Comparison of ENCODE assay signal across 8 cellular contexts in the genomic region with DNA sequence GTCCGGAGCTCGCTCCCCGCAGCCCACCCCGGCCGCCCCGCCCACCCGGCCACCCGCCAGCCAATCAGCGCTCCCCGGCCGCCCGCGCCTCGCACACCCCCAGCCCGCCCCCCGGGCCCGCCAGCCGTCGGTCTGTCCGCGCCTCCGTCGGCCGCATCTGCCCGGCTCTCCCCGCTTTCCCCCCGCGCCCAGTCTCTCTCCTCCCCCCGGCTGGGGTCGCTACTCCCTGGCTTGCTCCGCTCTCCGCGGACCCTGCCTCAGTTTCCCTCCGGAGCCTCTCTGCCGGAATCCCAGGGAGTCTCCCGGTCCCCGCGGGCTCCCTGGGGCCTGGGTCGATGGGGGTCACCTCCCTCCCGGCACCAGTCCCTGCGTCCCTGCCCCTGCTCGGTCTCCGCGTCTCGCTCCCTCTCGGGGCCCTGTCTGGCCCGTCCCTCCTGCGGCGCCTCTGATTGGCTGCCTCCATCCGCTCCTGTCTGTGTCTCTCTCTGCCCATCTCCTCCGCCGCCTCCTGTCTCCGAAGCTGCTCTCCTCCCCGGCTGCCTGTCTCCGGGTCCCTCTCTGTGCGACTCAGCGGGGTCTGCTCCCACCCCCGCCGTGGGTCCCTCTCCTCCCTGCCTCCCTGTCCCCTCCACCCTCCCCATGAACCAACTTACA. TPM values are rescaled to one million over a fixed set of nuclear protein-coding genes. Genes with fewer than 3 reads are reported as not detected.
DNase-seq lines count a peak whose midpoint lies in the region; ATAC-seq and TF ChIP-seq lines count a peak whose summit lies in the region.

No MANE protein-coding gene starts in this region.

- H3K9me3 Mint-ChIP-seq in naive thymus-derived CD4-positive, alpha-beta T cell: peaks cover 0 to 5% (median 0%) of the 10 kb centered on the region in 11 donors

- H3K27me3 ChIP-seq in BLaER1 (peaks cover 74% of the 10 kb centered on the region), dorsolateral prefrontal cortex (peaks cover 0 to 77% (median 57%) of the 10 kb centered on the region in 45 donors)
- peaks cover 3 to 27% of the 10 kb centered on the region in 2 donors for H3K27me3 ChIP-seq in naive thymus-derived CD4-positive, alpha-beta T cell (ENCODE audit: control insufficient read depth in 2 of 2, insufficient read depth in 2 of 2, low read length in 2 of 2)

- H4K20me1 ChIP-seq in BLaER1: peaks cover 34% of the 10 kb centered on the region

- peak overlapping the region; percentile 75 to 90 (median 78) for H3K4me3 Mint-ChIP-seq in naive thymus-derived CD4-positive, alpha-beta T cell

- H3K27me3 Mint-ChIP-seq in naive thymus-derived CD4-positive, alpha-beta T cell: peaks cover 28 to 57% (median 33%) of the 10 kb centered on the region in 5 donors

- no peak overlapping the region for H3K9ac ChIP-seq in BLaER1

- CTCF ChIA-PET in naive thymus-derived CD4-positive, alpha-beta T cell (lab: Charles Lee): interaction anchor here (1.4 kb wide), 1 partner anchor 15 kb away, joined by 4 read pairs; a partner anchor contains a TSS

- no peak for TF ChIP-seq CTCF in dorsolateral prefrontal cortex (IDR thresholded peaks at IDR 0.05 in 54 of 56, conservative IDR thresholded peaks at IDR 0.05 in 2 of 56; ENCODE audit: low read depth in 1 of 56, partially characterized antibody in 56 of 56)

- POLR2A ChIA-PET in naive thymus-derived CD4-positive, alpha-beta T cell (lab: Charles Lee): interaction anchor here (1.0 kb wide), 1 partner anchor 31 kb away, joined by 4 read pairs; no protein-coding TSS in a partner anchor

- H3K9me3 ChIP-seq in BLaER1: no peaks in the 10 kb centered on the region
- no peaks in the 10 kb centered on the region for H3K9me3 ChIP-seq in naive thymus-derived CD4-positive, alpha-beta T cell (ENCODE audit: control insufficient read depth in 2 of 3, low read length in 3 of 3)

- H3K4me1 ChIP-seq in BLaER1: peaks cover 20% of the 10 kb centered on the region
- H3K4me1 ChIP-seq in naive thymus-derived CD4-positive, alpha-beta T cell (ENCODE audit: control insufficient read depth in 2 of 2, insufficient read depth in 2 of 2, low read length in 2 of 2): no peaks in the 10 kb centered on the region

- no peaks in the 10 kb centered on the region for H3K36me3 ChIP-seq in BLaER1
- H3K36me3 ChIP-seq in naive thymus-derived CD4-positive, alpha-beta T cell (ENCODE audit: control insufficient read depth in 2 of 3, insufficient read depth in 3 of 3, low read length in 3 of 3): no peaks in the 10 kb centered on the region

- H3K4me1 Mint-ChIP-seq in naive thymus-derived CD4-positive, alpha-beta T cell: peaks cover 6 to 17% (median 12%) of the 10 kb centered on the region in 7 donors

- peak; percentile 54 for ATAC-seq in naive thymus-derived CD4-positive, alpha-beta T cell
- ATAC-seq in GM19035 (IDR thresholded peaks at IDR 0.05; ENCODE audit: unreplicated experiment) (no peak), GM21390 (IDR thresholded peaks at IDR 0.05; ENCODE audit: unreplicated experiment) (no peak)

- intact Hi-C loops in dorsolateral prefrontal cortex (cut with DNase I): no loop called here
- intact Hi-C loops in naive thymus-derived CD4-positive, alpha-beta T cell (cut with micrococcal nuclease): no loop called here

- H3K4me3 ChIP-seq in BLaER1 (peak overlapping the region; percentile 61), dorsolateral prefrontal cortex (peak overlapping the region in 32 of 59 donors; percentile 4 to 63 (median 38))
- H3K4me3 ChIP-seq in naive thymus-derived CD4-positive, alpha-beta T cell (ENCODE audit: low read length): peak overlapping the region; percentile 30

- peak; percentile 83 for DNase-seq in HK-2 (ENCODE audit: unreplicated experiment)
- peak; percentile 87 for DNase-seq in SW480 (ENCODE audit: low spot score)
- DNase-seq in dorsolateral prefrontal cortex: peak in 1 of 10 donors; percentile 21
- DNase-seq in naive thymus-derived CD4-positive, alpha-beta T cell: peak in 4 of 9 donors; percentile 32 to 41 (median 36)
- DNase-seq in AML-193 (lab: John Stamatoyannopoulos, UW): no peak

- H3K27ac ChIP-seq in BLaER1: no peak overlapping the region
- H3K27ac ChIP-seq in dorsolateral prefrontal cortex: no peak overlapping the region
- H3K27ac ChIP-seq in naive thymus-derived CD4-positive, alpha-beta T cell (ENCODE audit: low read depth, low read length): no peak overlapping the region

- H3K27ac Mint-ChIP-seq in naive thymus-derived CD4-positive, alpha-beta T cell: no peak overlapping the region

- peaks cover 0 to 6% (median 4%) of the 10 kb centered on the region in 5 donors for H3K36me3 Mint-ChIP-seq in naive thymus-derived CD4-positive, alpha-beta T cell

- H3K4me2 ChIP-seq in BLaER1: peak overlapping the region; percentile 87

RNA-seq across cellular contexts. Expression of a gene that starts 0.5 kb away (rescaled TPM):
- 1 to 10 TPM in 57 of 120 experiments, under 1 TPM in 61, not detected in 2; 0.30 to 2.3 (median 0.98) TPM for total RNA-seq in dorsolateral prefrontal cortex
- under 1 TPM in 2 of 5 experiments, not detected in 3; 0.58 to 0.69 TPM for total RNA-seq in naive thymus-derived CD4-positive, alpha-beta T cell
- not detected for polyA plus RNA-seq in naive thymus-derived CD4-positive, alpha-beta T cell

RNA-seq across cellular contexts. Expression of a gene that starts 6.7 kb away (rescaled TPM):
- total RNA-seq in dorsolateral prefrontal cortex: under 1 TPM in 4 of 120 experiments, not detected in 116; 0.14 to 0.16 (median 0.16) TPM
- not detected for total RNA-seq in naive thymus-derived CD4-positive, alpha-beta T cell
- not detected for polyA plus RNA-seq in naive thymus-derived CD4-positive, alpha-beta T cell

RNA-seq across cellular contexts. Expression of a gene that starts 6.8 kb away (rescaled TPM):
- total RNA-seq in dorsolateral prefrontal cortex: not detected
- not detected for total RNA-seq in naive thymus-derived CD4-positive, alpha-beta T cell
- not detected for polyA plus RNA-seq in naive thymus-derived CD4-positive, alpha-beta T cell

RNA-seq across cellular contexts. Expression of a gene that starts 14.3 kb away (rescaled TPM):
- total RNA-seq in dorsolateral prefrontal cortex: 1 to 10 TPM in 72 of 120 experiments, under 1 TPM in 39, not detected in 9; 0.39 to 3.3 (median 1.2) TPM
- 10 to 100 TPM in 3 of 5 experiments, 1 to 10 TPM in 2; 9.3 to 15.7 (median 13.6) TPM for total RNA-seq in naive thymus-derived CD4-positive, alpha-beta T cell
- under 1 TPM; 0.33 to 0.71 TPM for polyA plus RNA-seq in naive thymus-derived CD4-positive, alpha-beta T cell

RNA-seq across cellular contexts. Expression of a gene that starts 15.3 kb away (rescaled TPM):
- total RNA-seq in dorsolateral prefrontal cortex: 1 to 10 TPM in 5 of 120 experiments, under 1 TPM in 13, not detected in 102; 0.23 to 2.5 (median 0.53) TPM
- under 1 TPM in 2 of 5 experiments, not detected in 3; 0.37 to 0.49 TPM for total RNA-seq in naive thymus-derived CD4-positive, alpha-beta T cell
- not detected for polyA plus RNA-seq in naive thymus-derived CD4-positive, alpha-beta T cell

Comparison
In these comparisons a context has a peak if more than half of its experiments do, and no peak if none do; other contexts are left out.
1. DNase-seq: peak in HK-2 (single experiment) and SW480 (single experiment); none in AML-193 (0 of 2).
2. Peak in every context shown above with its lines, with median percentiles within 50 percentile points of each other: H3K4me3 ChIP-seq.